8 cellular contexts compared by ENCODE assay signal in the genomic region with DNA sequence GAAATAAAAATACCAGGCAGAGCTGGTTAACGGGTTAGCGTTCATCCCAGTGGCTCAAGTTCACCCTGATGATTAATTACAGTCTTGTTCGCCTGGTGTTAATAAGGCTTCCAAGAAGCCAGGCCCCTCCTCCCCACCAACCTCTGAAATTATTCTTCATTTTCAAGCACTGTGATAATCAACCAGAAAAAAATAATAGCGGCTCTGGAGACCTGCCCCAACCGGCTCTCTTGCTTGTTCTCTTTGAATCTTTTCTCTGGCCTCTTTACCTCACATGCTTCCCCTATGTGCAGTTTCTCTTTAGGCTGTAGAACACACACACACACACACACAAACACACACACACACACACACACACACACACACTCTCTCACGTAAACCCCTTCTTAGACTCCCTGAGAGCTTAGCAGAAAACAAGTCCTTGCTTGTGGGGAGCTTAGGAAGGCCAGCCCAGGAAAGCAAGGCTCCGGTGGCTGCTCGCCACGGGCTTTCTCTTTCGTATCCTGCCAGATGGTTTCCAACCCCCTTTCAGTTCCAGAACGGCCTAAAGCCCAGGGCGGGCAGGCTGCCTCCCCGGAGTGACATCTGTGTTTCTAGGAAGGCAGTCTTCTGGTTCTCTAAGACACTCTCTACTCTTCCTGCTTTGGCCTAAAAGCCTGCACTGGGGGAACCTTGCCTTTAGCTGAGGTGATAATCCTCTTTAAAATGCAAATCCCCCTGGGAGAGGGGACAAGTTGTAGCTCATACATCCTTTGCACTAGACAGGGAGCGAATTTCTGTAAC.
A peak's percentile ranks its signal among the peaks of the same experiment; 100 is the strongest.
DNase-seq lines count a peak whose midpoint lies in the region; ATAC-seq and TF ChIP-seq lines count a peak whose summit lies in the region.

No MANE protein-coding gene starts in this region.

- TF ChIP-seq CTCF in heart right ventricle (IDR thresholded peaks at IDR 0.05), result no peak

- H3K27ac ChIP-seq in heart right ventricle, result peak overlapping the region; percentile 64 to 91 (median 82)

- ATAC-seq in GM18498 (IDR thresholded peaks at IDR 0.05; ENCODE audit: unreplicated experiment) (peak; percentile 85), HG02610 (IDR thresholded peaks at IDR 0.05; ENCODE audit: unreplicated experiment) (peak; percentile 78), heart right ventricle (peak; percentile 62 to 89 (median 80))
- ATAC-seq in activated naive CD8-positive, alpha-beta T cell treated with anti-CD3 and anti-CD28 coated beads, Interleukin-2, amount 10 ng/mL, durations not matched to agents 7 days and 5 days (ENCODE audit: low read depth), result peak; percentile 84

- DNase-seq in NCI-H2227 (lab: John Stamatoyannopoulos, UW; ENCODE audit: unreplicated experiment) (peak; percentile 33), heart right ventricle (peak; percentile 68 to 81), renal cortical epithelial cell (ENCODE audit: low read depth) (peak; percentile 29), NCI-H128 (lab: John Stamatoyannopoulos, UW; ENCODE audit: unreplicated experiment) (no peak), RKO (ENCODE audit: low spot score) (no peak)
- peak; percentile 65 for DNase-seq in activated naive CD8-positive, alpha-beta T cell treated with anti-CD3 and anti-CD28 coated beads, Interleukin-2, amount 10 ng/mL, durations not matched to agents 7 days and 5 days

- no peaks in the 10 kb centered on the region for H3K36me3 ChIP-seq in heart right ventricle

- intact Hi-C loops in heart right ventricle (cut with DNase I), result loop anchor here in 4 of 10 donors (5.0 to 10.0 kb wide), 4 partner anchors 103 to 370 kb away; a partner anchor contains a TSS

- H3K4me1 ChIP-seq in heart right ventricle, result peaks cover 17 to 44% (median 33%) of the 10 kb centered on the region in 9 donors

- H3K27me3 ChIP-seq in heart right ventricle, result no peaks in the 10 kb centered on the region

- POLR2A ChIA-PET in activated naive CD8-positive, alpha-beta T cell treated with anti-CD3 and anti-CD28 coated beads, Interleukin-2, amount 10 ng/mL, durations not matched to agents 7 days and 5 days (lab: Charles Lee), result interaction anchor here (0.7 to 2.6 kb wide), 8 partner anchors 9 to 451 kb away, joined by 3 to 12 read pairs (median 4); a partner anchor contains a TSS

- no peaks in the 10 kb centered on the region for H3K9me3 ChIP-seq in heart right ventricle

- peaks cover 4% of the 10 kb centered on the region for H3K36me3 Mint-ChIP-seq in activated naive CD8-positive, alpha-beta T cell treated with anti-CD3 and anti-CD28 coated beads, Interleukin-2, amount 10 ng/mL, durations not matched to agents 7 days and 5 days

- H3K27me3 Mint-ChIP-seq in activated naive CD8-positive, alpha-beta T cell treated with anti-CD3 and anti-CD28 coated beads, Interleukin-2, amount 10 ng/mL, durations not matched to agents 7 days and 5 days, result no peaks in the 10 kb centered on the region

- WGBS in heart right ventricle, 2 donors, result 20 to 22% methylated on average over 14 of the region's 14 CpGs

- peak overlapping the region in 1 of 10 donors; percentile 19 for H3K4me3 ChIP-seq in heart right ventricle

- H3K9me3 Mint-ChIP-seq in activated naive CD8-positive, alpha-beta T cell treated with anti-CD3 and anti-CD28 coated beads, Interleukin-2, amount 10 ng/mL, durations not matched to agents 7 days and 5 days, result peaks cover 3% of the 10 kb centered on the region

- peaks cover 10% of the 10 kb centered on the region for H3K4me1 Mint-ChIP-seq in activated naive CD8-positive, alpha-beta T cell treated with anti-CD3 and anti-CD28 coated beads, Interleukin-2, amount 10 ng/mL, durations not matched to agents 7 days and 5 days

- H3K27ac Mint-ChIP-seq in activated naive CD8-positive, alpha-beta T cell treated with anti-CD3 and anti-CD28 coated beads, Interleukin-2, amount 10 ng/mL, durations not matched to agents 7 days and 5 days, result no peak overlapping the region

- no peak overlapping the region for H3K4me3 Mint-ChIP-seq in activated naive CD8-positive, alpha-beta T cell treated with anti-CD3 and anti-CD28 coated beads, Interleukin-2, amount 10 ng/mL, durations not matched to agents 7 days and 5 days

Comparison
In these comparisons a context has a peak if more than half of its experiments do, and no peak if none do; other contexts are left out.
1. DNase-seq: peak in NCI-H2227 (single experiment), activated naive CD8-positive, alpha-beta T cell treated with anti-CD3 and anti-CD28 coated beads, Interleukin-2, amount 10 ng/mL, durations not matched to agents 7 days and 5 days (single experiment), heart right ventricle (2 of 2) and renal cortical epithelial cell (single experiment); none in NCI-H128 (single experiment) and RKO (single experiment).
2. Peak in every context shown above with its lines, with median percentiles within 50 percentile points of each other: ATAC-seq.